ENCODE assay signal across 34 cellular contexts in the genomic region with DNA sequence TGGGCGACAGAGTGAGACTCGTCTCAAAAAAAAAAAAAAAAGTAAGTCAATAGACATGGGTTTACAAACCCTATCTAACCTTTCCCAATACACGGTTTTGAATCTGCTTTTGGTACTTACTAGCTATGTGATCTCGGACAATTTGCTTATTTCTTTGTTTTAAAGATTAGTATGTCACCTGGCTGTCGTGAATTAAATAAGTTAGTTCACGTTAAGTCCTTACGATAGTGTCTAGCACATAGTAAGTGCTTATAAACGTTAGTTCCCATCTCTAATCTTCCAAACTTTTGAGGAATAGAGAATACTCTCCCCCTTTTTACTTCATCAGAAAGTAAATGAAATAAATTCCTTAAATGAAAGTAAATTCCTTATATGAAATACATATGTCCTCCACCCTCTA.
"Had no signal": no experiment of that assay in that cellular context is flagged by ENCODE, and none has a peak within 500 bp of the region (broad histone marks: within the 10 kb centered on the region; RNA-seq: fewer than 3 reads in every experiment).

No MANE protein-coding gene starts in this region.

- DNase-seq: activated B cell treated with CpG ODN at 0.5 μM for 24 hours; activated CD4-positive, alpha-beta memory T cell treated with anti-CD3 and anti-CD28 coated beads for 36 hours; activated CD4-positive, alpha-beta T cell treated with anti-CD3 and anti-CD28 coated beads for 4 hours; activated CD4-positive, alpha-beta T cell treated with anti-CD3 and anti-CD28 coated beads, Interleukin-2, amount 10 ng/mL, durations not matched to agents 24 days and 14 days; activated CD4-positive, alpha-beta T cell treated with anti-CD3 and anti-CD28 coated beads, Interleukin-2, amount 50 U/mL, for 1 hour; activated CD4-positive, alpha-beta T cell treated with anti-CD3 and anti-CD28 coated beads, Interleukin-2, amount 50 U/mL, for 4 hours; activated CD4-positive, CD25-positive, alpha-beta regulatory T cell treated with anti-CD3 and anti-CD28 coated beads, Interleukin-2, amount 50 U/mL, for 72 hours; activated CD8-positive, alpha-beta memory T cell treated with anti-CD3 and anti-CD28 coated beads, Interleukin-2, amount 50 U/mL, for 4 hours; activated CD8-positive, alpha-beta T cell treated with anti-CD3 and anti-CD28 coated beads for 36 hours; activated gamma-delta T cell; activated naive CD4-positive, alpha-beta T cell treated with anti-CD3 and anti-CD28 coated beads, Interleukin-2, amount 10 ng/mL, durations not matched to agents 7 days and 5 days; activated naive CD4-positive, alpha-beta T cell treated with Interleukin-2 at 50 U/mL for 16 hours; activated naive CD8-positive, alpha-beta T cell treated with anti-CD3 and anti-CD28 coated beads, Interleukin-2, amount 10 ng/mL, durations not matched to agents 7 days and 5 days; activated naive CD8-positive, alpha-beta T cell treated with anti-CD3 and anti-CD28 coated beads, Interleukin-2, amount 50 U/mL, for 24 hours; activated T-cell treated with anti-CD3 and anti-CD28 coated beads for 4 hours; activated T-cell treated with anti-CD3 and anti-CD28 coated beads, Interleukin-2, amount 50 U/mL, for 1 hour; activated T-cell treated with anti-CD3 and anti-CD28 coated beads, Interleukin-2, amount 50 U/mL, for 4 hours; activated T-cell treated with anti-CD3 and anti-CD28 coated beads, Interleukin-2, amount 50 U/mL, for 72 hours; amygdala; anterior cingulate cortex; caudate nucleus; cerebellar nuclear complex; T-helper 17 cell had no signal

- H3K9me3 Mint-ChIP-seq: activated B cell treated with CpG ODN at 0.5 μM for 24 hours; activated CD4-positive, alpha-beta memory T cell treated with anti-CD3 and anti-CD28 coated beads for 36 hours; activated CD4-positive, alpha-beta T cell treated with anti-CD3 and anti-CD28 coated beads, Interleukin-2, amount 10 ng/mL, durations not matched to agents 24 days and 14 days; activated CD8-positive, alpha-beta T cell treated with anti-CD3 and anti-CD28 coated beads for 36 hours; activated naive CD4-positive, alpha-beta T cell treated with anti-CD3 and anti-CD28 coated beads, Interleukin-2, amount 10 ng/mL, durations not matched to agents 7 days and 5 days; activated naive CD4-positive, alpha-beta T cell treated with anti-CD3 and anti-CD28 coated beads, Interleukin-2, amount 50 U/mL, for 24 hours; activated naive CD8-positive, alpha-beta T cell treated with anti-CD3 and anti-CD28 coated beads, Interleukin-2, amount 10 ng/mL, durations not matched to agents 7 days and 5 days; activated naive CD8-positive, alpha-beta T cell treated with anti-CD3 and anti-CD28 coated beads, Interleukin-2, amount 50 U/mL, for 24 hours; activated T-cell treated with anti-CD3 and anti-CD28 coated beads, Interleukin-2, amount 50 U/mL, for 4 hours; activated T-cell treated with anti-CD3 and anti-CD28 coated beads, Interleukin-2, amount 50 U/mL, for 72 hours; activated T-helper 1 cell treated with anti-CD3 and anti-CD28 coated beads, Interleukin-12 subunit alpha, Interleukin-12 subunit beta, Interleukin-2, Interleukin-4 antibody, amounts not matched to agents 30 ng/mL and 10 ng/mL and 1 ng/mL, durations not matched to agents 14 hours and 24 hours and 36 hours; activated T-helper 17 cell treated with anti-CD3 and anti-CD28 coated beads, Interleukin-2, amount 50 U/mL, for 72 hours; brain; central memory CD8-positive, alpha-beta T cell had no signal

- ATAC-seq: activated CD8-positive, alpha-beta T cell treated with anti-CD3 and anti-CD28 coated beads for 36 hours; activated naive CD8-positive, alpha-beta T cell treated with anti-CD3 and anti-CD28 coated beads, Interleukin-2, amount 50 U/mL, for 24 hours; activated T-cell treated with anti-CD3 and anti-CD28 coated beads, Interleukin-2, amount 50 U/mL, for 4 hours; activated T-cell treated with anti-CD3 and anti-CD28 coated beads, Interleukin-2, amount 50 U/mL, for 72 hours; activated T-helper 17 cell treated with anti-CD3 and anti-CD28 coated beads, Interleukin-2, amount 50 U/mL, for 72 hours; T-helper 17 cell had no signal

- H3K27me3 Mint-ChIP-seq: activated B cell treated with CpG ODN at 0.5 μM for 24 hours; activated CD4-positive, alpha-beta memory T cell treated with anti-CD3 and anti-CD28 coated beads for 36 hours; activated CD4-positive, alpha-beta T cell treated with anti-CD3 and anti-CD28 coated beads, Interleukin-2, amount 10 ng/mL, durations not matched to agents 24 days and 14 days; activated CD8-positive, alpha-beta T cell treated with anti-CD3 and anti-CD28 coated beads for 36 hours; activated naive CD4-positive, alpha-beta T cell treated with anti-CD3 and anti-CD28 coated beads, Interleukin-2, amount 10 ng/mL, durations not matched to agents 7 days and 5 days; activated naive CD4-positive, alpha-beta T cell treated with anti-CD3 and anti-CD28 coated beads, Interleukin-2, amount 50 U/mL, for 24 hours; activated naive CD8-positive, alpha-beta T cell; activated naive CD8-positive, alpha-beta T cell treated with anti-CD3 and anti-CD28 coated beads, Interleukin-2, amount 10 ng/mL, durations not matched to agents 7 days and 5 days; activated naive CD8-positive, alpha-beta T cell treated with anti-CD3 and anti-CD28 coated beads, Interleukin-2, amount 50 U/mL, for 24 hours; activated T-helper 17 cell treated with anti-CD3 and anti-CD28 coated beads, Interleukin-2, amount 50 U/mL, for 72 hours; central memory CD8-positive, alpha-beta T cell; T-helper 17 cell had no signal

- H3K9me3 ChIP-seq: ascending aorta had no signal

- H3K27ac ChIP-seq: ascending aorta, cardiac muscle cell, VCaP had no signal

- H3K36me3 ChIP-seq: cardiac muscle cell had no signal

- FAIRE-seq: bronchial epithelial cell, TTC549 had no signal

- H3K27ac Mint-ChIP-seq: activated B cell treated with CpG ODN at 0.5 μM for 24 hours; activated CD4-positive, alpha-beta memory T cell treated with anti-CD3 and anti-CD28 coated beads for 36 hours; activated CD4-positive, alpha-beta T cell treated with anti-CD3 and anti-CD28 coated beads, Interleukin-2, amount 10 ng/mL, durations not matched to agents 24 days and 14 days; activated CD8-positive, alpha-beta T cell treated with anti-CD3 and anti-CD28 coated beads for 36 hours; activated naive CD4-positive, alpha-beta T cell treated with anti-CD3 and anti-CD28 coated beads, Interleukin-2, amount 10 ng/mL, durations not matched to agents 7 days and 5 days; activated naive CD4-positive, alpha-beta T cell treated with anti-CD3 and anti-CD28 coated beads, Interleukin-2, amount 50 U/mL, for 24 hours; activated naive CD8-positive, alpha-beta T cell; activated naive CD8-positive, alpha-beta T cell treated with anti-CD3 and anti-CD28 coated beads, Interleukin-2, amount 10 ng/mL, durations not matched to agents 7 days and 5 days; activated naive CD8-positive, alpha-beta T cell treated with anti-CD3 and anti-CD28 coated beads, Interleukin-2, amount 50 U/mL, for 24 hours; activated T-cell treated with anti-CD3 and anti-CD28 coated beads, Interleukin-2, amount 50 U/mL, for 72 hours; activated T-helper 1 cell treated with anti-CD3 and anti-CD28 coated beads, Interleukin-12 subunit alpha, Interleukin-12 subunit beta, Interleukin-2, Interleukin-4 antibody, amounts not matched to agents 30 ng/mL and 10 ng/mL and 1 ng/mL, durations not matched to agents 14 hours and 24 hours and 36 hours; activated T-helper 17 cell treated with anti-CD3 and anti-CD28 coated beads, Interleukin-2, amount 50 U/mL, for 72 hours; brain; T-helper 17 cell had no signal

- H3K4me1 Mint-ChIP-seq: activated CD4-positive, alpha-beta T cell treated with anti-CD3 and anti-CD28 coated beads, Interleukin-2, amount 10 ng/mL, durations not matched to agents 24 days and 14 days; activated naive CD4-positive, alpha-beta T cell treated with anti-CD3 and anti-CD28 coated beads, Interleukin-2, amount 10 ng/mL, durations not matched to agents 7 days and 5 days; activated naive CD4-positive, alpha-beta T cell treated with anti-CD3 and anti-CD28 coated beads, Interleukin-2, amount 50 U/mL, for 24 hours; activated T-helper 17 cell treated with anti-CD3 and anti-CD28 coated beads, Interleukin-2, amount 50 U/mL, for 72 hours; central memory CD8-positive, alpha-beta T cell; T-helper 17 cell had no signal

- H3K36me3 Mint-ChIP-seq: activated CD4-positive, alpha-beta memory T cell treated with anti-CD3 and anti-CD28 coated beads for 36 hours; activated naive CD4-positive, alpha-beta T cell treated with anti-CD3 and anti-CD28 coated beads, Interleukin-2, amount 10 ng/mL, durations not matched to agents 7 days and 5 days had no signal

- H3K4me3 ChIP-seq: ascending aorta, cardiac muscle cell had no signal

- H3K4me3 Mint-ChIP-seq: activated B cell treated with CpG ODN at 0.5 μM for 24 hours; activated CD4-positive, alpha-beta memory T cell treated with anti-CD3 and anti-CD28 coated beads for 36 hours; activated CD4-positive, alpha-beta T cell treated with anti-CD3 and anti-CD28 coated beads, Interleukin-2, amount 10 ng/mL, durations not matched to agents 24 days and 14 days; activated CD8-positive, alpha-beta T cell treated with anti-CD3 and anti-CD28 coated beads for 36 hours; activated naive CD4-positive, alpha-beta T cell treated with anti-CD3 and anti-CD28 coated beads, Interleukin-2, amount 10 ng/mL, durations not matched to agents 7 days and 5 days; activated naive CD4-positive, alpha-beta T cell treated with anti-CD3 and anti-CD28 coated beads, Interleukin-2, amount 50 U/mL, for 24 hours; activated naive CD8-positive, alpha-beta T cell; activated naive CD8-positive, alpha-beta T cell treated with anti-CD3 and anti-CD28 coated beads, Interleukin-2, amount 10 ng/mL, durations not matched to agents 7 days and 5 days; activated naive CD8-positive, alpha-beta T cell treated with anti-CD3 and anti-CD28 coated beads, Interleukin-2, amount 50 U/mL, for 24 hours; activated T-cell treated with anti-CD3 and anti-CD28 coated beads, Interleukin-2, amount 50 U/mL, for 4 hours; activated T-cell treated with anti-CD3 and anti-CD28 coated beads, Interleukin-2, amount 50 U/mL, for 72 hours; activated T-helper 1 cell treated with anti-CD3 and anti-CD28 coated beads, Interleukin-12 subunit alpha, Interleukin-12 subunit beta, Interleukin-2, Interleukin-4 antibody, amounts not matched to agents 30 ng/mL and 10 ng/mL and 1 ng/mL, durations not matched to agents 14 hours and 24 hours and 36 hours; activated T-helper 17 cell treated with anti-CD3 and anti-CD28 coated beads, Interleukin-2, amount 50 U/mL, for 72 hours; brain; central memory CD8-positive, alpha-beta T cell; T-helper 17 cell had no signal
